ENCODE assay signal across 18 cellular contexts in the genomic region with DNA sequence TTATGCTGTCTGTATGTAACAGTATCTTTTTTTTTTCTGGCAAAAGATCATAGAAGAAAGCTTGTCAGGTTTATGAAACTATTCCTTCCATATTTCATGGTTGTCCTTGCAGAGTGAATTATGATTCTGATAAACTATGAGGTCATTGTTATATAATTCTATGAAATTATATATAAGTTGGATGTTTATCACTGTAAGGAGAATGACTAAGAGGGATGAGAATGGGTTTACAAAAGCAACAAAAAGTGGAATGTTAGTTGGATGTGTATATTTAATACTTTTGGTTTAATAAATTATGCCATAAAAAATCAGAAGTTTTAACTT. TPM values are rescaled to one million over a fixed set of nuclear protein-coding genes. Genes with fewer than 3 reads are reported as not detected.
A peak's percentile ranks its signal among the peaks of the same experiment; 100 is the strongest.
DNase-seq lines count a peak whose midpoint lies in the region; ATAC-seq, FAIRE-seq and TF ChIP-seq lines count a peak whose summit lies in the region.
"Had no signal": no experiment of that assay in that cellular context is flagged by ENCODE, and none has a peak within 500 bp of the region (broad histone marks: within the 10 kb centered on the region; RNA-seq: fewer than 3 reads in every experiment).

No MANE protein-coding gene starts in this region.

- RAD21 ChIA-PET in GM12878 (lab: Charles Lee; ENCODE audit: unreplicated experiment), result no interaction called here

- H3K9me3 ChIP-seq in IMR-90 (ENCODE audit: control insufficient read depth, insufficient read depth, low read length), result no peaks in the 10 kb centered on the region
- no peaks in the 10 kb centered on the region for H3K9me3 ChIP-seq in GM12878 (replicated peaks; ENCODE audit: control insufficient read depth, insufficient read depth, low read length)
- H3K9me3 ChIP-seq: SJCRH30 had no signal

- peaks cover 7% of the 10 kb centered on the region for H3K9me1 ChIP-seq in IMR-90 (ENCODE audit: insufficient read depth, low read length)

- H3K79me2 ChIP-seq in GM12878 (ENCODE audit: control insufficient read depth, insufficient read depth, low read length), result peaks cover 65% of the 10 kb centered on the region

- H3K14ac ChIP-seq in IMR-90 (replicated peaks; ENCODE audit: low read depth, low read length), result no peak overlapping the region

- dilution Hi-C loops in IMR-90 (cut with HindIII; ENCODE audit: low sequenced_read_pairs, unreplicated experiment), result no loop called here

- H2BK5ac ChIP-seq in IMR-90 (ENCODE audit: low read depth, low read length, poor library complexity, severe bottlenecking), result no peak overlapping the region

- H2AK9ac ChIP-seq in IMR-90 (replicated peaks; ENCODE audit: low read depth, low read length, poor library complexity), result no peak overlapping the region

- TF ChIP-seq POLR2A in IMR-90 (IDR thresholded peaks at IDR 0.05; ENCODE audit: low read depth, low read length) (no peak), GM12878 (IDR thresholded peaks at IDR 0.05; ENCODE audit: low read depth, low read length) (no peak)

- H3K4me3 ChIP-seq in IMR-90 (ENCODE audit: insufficient read depth, low read depth, low read length) (no peak overlapping the region), GM12878 (no peak overlapping the region), fibroblast of the aortic adventitia (ENCODE audit: low read depth, low read length) (no peak overlapping the region)
- H3K4me3 ChIP-seq: PC-9, SJCRH30 had no signal

- no peak overlapping the region for H4K91ac ChIP-seq in IMR-90 (ENCODE audit: insufficient read depth, low read depth, low read length)

- H4K5ac ChIP-seq in IMR-90 (ENCODE audit: low read depth, low read length), result no peak overlapping the region

- in situ Hi-C loops in IMR-90 (cut with MboI; ENCODE audit: low sequenced_read_pairs) (no loop called here), GM12878 (cut with MboI) (no loop called here)

- no peak overlapping the region for H3K23ac ChIP-seq in IMR-90 (ENCODE audit: low read depth, low read length)

- H3K27me3 ChIP-seq in IMR-90 (ENCODE audit: control insufficient read depth, insufficient read depth, low read length) (no peaks in the 10 kb centered on the region), GM12878 (replicated peaks in 1 of 2; ENCODE audit: control insufficient read depth in 2 of 2, insufficient read depth in 2 of 2, low read length in 1 of 2) (no peaks in the 10 kb centered on the region)
- H3K27me3 ChIP-seq: SJCRH30 had no signal

- POLR2A ChIA-PET in IMR-90 (lab: Charles Lee; ENCODE audit: unreplicated experiment), result interaction anchor here (0.6 kb wide), 1 partner anchor 10 kb away, joined by 5 read pairs; no protein-coding TSS in a partner anchor
- POLR2A ChIA-PET in GM12878 (lab: Charles Lee), result no interaction called here

- CTCF ChIA-PET in IMR-90 (lab: Yijun Ruan, JAX), result no interaction called here
- CTCF ChIA-PET in GM12878 (lab: Yijun Ruan, JAX), result interaction anchor here (0.6 to 1.3 kb wide), 3 partner anchors 11 to 14 kb away, joined by 3 to 4 read pairs (median 3); no protein-coding TSS in a partner anchor

- peaks cover 17 to 44% of the 10 kb centered on the region in 2 experiments for H3K79me1 ChIP-seq in IMR-90 (ENCODE audit: low read depth in 1 of 2, low read length in 2 of 2)

- H2BK15ac ChIP-seq in IMR-90 (ENCODE audit: low read depth, low read length), result no peak overlapping the region

- H3K27ac ChIP-seq in IMR-90 (ENCODE audit: insufficient read depth, low read length) (no peak overlapping the region), GM12878 (ENCODE audit: control insufficient read depth, insufficient read depth) (no peak overlapping the region)
- H3K27ac ChIP-seq: PC-9, SJCRH30 had no signal

- H2AFZ ChIP-seq in IMR-90 (replicated peaks; ENCODE audit: low read length, poor library complexity), result no peak overlapping the region
- H2AFZ ChIP-seq in GM12878 (ENCODE audit: control insufficient read depth, low read depth, low read length), result no peak overlapping the region
- H2AFZ ChIP-seq: PC-9 had no signal

- H3K4me2 ChIP-seq in IMR-90 (ENCODE audit: low read depth, low read length) (no peak overlapping the region), GM12878 (ENCODE audit: control insufficient read depth, insufficient read depth) (no peak overlapping the region)
- H3K4me2 ChIP-seq: PC-9 had no signal

- DNase-seq in EH (ENCODE audit: low read depth) (peak; percentile 17), IMR-90 (peak; percentile 37), GM12878 (ENCODE audit: low read depth, low spot score) (no peak), fibroblast of the aortic adventitia (ENCODE audit: low read depth) (peak; percentile 20), SW 1271 (lab: John Stamatoyannopoulos, UW) (no peak)
- no peak for DNase-seq in central memory CD4-positive, alpha-beta T cell
- DNase-seq: Calu3; CD4-positive, alpha-beta memory T cell; GDM1; HFFc6; KBM-7; NCI-H1436; NCI-H446 treated with DMSO at 0.1 percent for 48 hours; NCI-H748 treated with DMSO at 0.1 percent for 48 hours; PC-9; SJCRH30 had no signal

- TF ChIP-seq RAD21 in IMR-90 (IDR thresholded peaks at IDR 0.05; ENCODE audit: low read length) (no peak), GM12878 (IDR thresholded peaks at IDR 0.05; ENCODE audit: insufficient read depth, low read depth, low read length) (no peak)

- SMC1A ChIA-PET in GM12878 (lab: Charles Lee; ENCODE audit: uncharacterized antibody, unreplicated experiment), result interaction anchor here (0.6 to 1.5 kb wide), 5 partner anchors 12 to 46 kb away, joined by 3 to 5 read pairs (median 3); no protein-coding TSS in a partner anchor

- H4K20me1 ChIP-seq in IMR-90 (ENCODE audit: insufficient read depth, low read length), result peaks cover 9% of the 10 kb centered on the region; the same call in 1 of the 2 replicates
- no peaks in the 10 kb centered on the region; the same call in 1 of the 2 replicates for H4K20me1 ChIP-seq in GM12878 (ENCODE audit: control insufficient read depth, insufficient read depth)

- H3K18ac ChIP-seq in IMR-90 (ENCODE audit: low read depth, low read length), result no peak overlapping the region

- TF ChIP-seq CTCF in IMR-90 (conservative IDR thresholded peaks at IDR 0.05; ENCODE audit: low read depth, low read length) (no peak), GM12878 (IDR thresholded peaks at IDR 0.05 in 2 of 3, conservative IDR thresholded peaks at IDR 0.05 in 1 of 3; ENCODE audit: control insufficient read depth in 2 of 3, extremely low read depth in 1 of 3, insufficient read depth in 1 of 3, low read depth in 3 of 3, low read length in 3 of 3) (no peak), fibroblast of the aortic adventitia (IDR thresholded peaks at IDR 0.05; ENCODE audit: insufficient read depth, low read length) (no peak)

- H3K9ac ChIP-seq in IMR-90 (ENCODE audit: low read depth, low read length) (no peak overlapping the region), GM12878 (ENCODE audit: control insufficient read depth, insufficient read depth, low read length) (no peak overlapping the region)

- no peak for FAIRE-seq in GM12878 (lab: Jason Lieb, UNC)

- H3K36me3 ChIP-seq in IMR-90 (ENCODE audit: control insufficient read depth, insufficient read depth, low read length), result no peaks in the 10 kb centered on the region
- H3K36me3 ChIP-seq in GM12878 (ENCODE audit: control insufficient read depth in 2 of 2, insufficient read depth in 2 of 2, low read length in 1 of 2), result no peaks in the 10 kb centered on the region
- H3K36me3 ChIP-seq: SJCRH30 had no signal

- no peak for TF ChIP-seq EP300 in GM12878 (IDR thresholded peaks at IDR 0.05; ENCODE audit: borderline replicate concordance in 1 of 2, control insufficient read depth in 1 of 2, low read depth in 2 of 2, low read length in 2 of 2)

- H4K8ac ChIP-seq in IMR-90 (ENCODE audit: low read depth in 2 of 2, low read length in 2 of 2), result no peak overlapping the region

- H2AK5ac ChIP-seq in IMR-90 (ENCODE audit: low read depth, low read length), result peak overlapping the region; percentile 52; the same call in 1 of the 2 replicates

- no peak overlapping the region for H3K4ac ChIP-seq in IMR-90 (ENCODE audit: low read depth, low read length)

- ATAC-seq in IMR-90 (ENCODE audit: low read depth) (peak; percentile 40; the same call in 1 of the 2 replicates), GM12878 (no peak), HG02763 (IDR thresholded peaks at IDR 0.05; ENCODE audit: unreplicated experiment) (no peak), HG03342 (IDR thresholded peaks at IDR 0.05; ENCODE audit: unreplicated experiment) (no peak)

- no peak overlapping the region for H2BK120ac ChIP-seq in IMR-90 (ENCODE audit: low read depth, low read length)

- BruUV-seq in IMR-90 (replicated peaks; lab: Mats Ljungman, UMichigan) (no TSS peak), GM12878 (replicated peaks; lab: Mats Ljungman, UMichigan) (no TSS peak)

- H3K4me1 ChIP-seq in IMR-90 (ENCODE audit: control insufficient read depth, insufficient read depth, low read length) (peaks cover 8% of the 10 kb centered on the region), GM12878 (ENCODE audit: control insufficient read depth, insufficient read depth, low read length) (peaks cover 23% of the 10 kb centered on the region)

- no peak overlapping the region for H3K56ac ChIP-seq in IMR-90 (ENCODE audit: extremely low read depth, insufficient read depth, low read length)

- 0 out of 2 replicates have a peak overlapping the region, but pooled peaks have one; percentile 38 for H2BK20ac ChIP-seq in IMR-90 (ENCODE audit: low read depth, low read length)

- intact Hi-C loops in IMR-90 (cut with micrococcal nuclease) (no loop called here), GM12878 (cut with micrococcal nuclease; ENCODE audit: unreplicated experiment) (no loop called here)

RNA-seq across cellular contexts. Expression of a gene that starts 43.1 kb away (rescaled TPM):
- total RNA-seq in IMR-90 (2012; rRNA removed) (109 and 126 TPM in 2 replicates), GM12878 (2014; rRNA removed) (3.7 and 5.6 TPM in 2 replicates), GM12878 (2014; rRNA removed; fragmentation: Illumina TruSeq; extraction: Trizol) (3.9 and 4.3 TPM in 2 replicates), GM12878 (2021) (2.6 TPM in 2 replicates), fibroblast of the aortic adventitia (ENCODE audit: low replicate concordance) (25.7 and 44.0 TPM in 2 replicates)
- polyA plus RNA-seq in IMR-90 (2012; rRNA removed) (25.6 and 27.6 TPM in 2 replicates), GM12878 (2011; rRNA removed) (23.7 and 24.0 TPM in 2 replicates), GM12878 (2014; fragmentation: Illumina TruSeq; extraction: Trizol) (3.9 and 4.0 TPM in 2 replicates), GM12878 (2014; fragmentation: Nextera tagmentation; extraction: Ambion mirVana) (under 1 TPM; 0.31 to 0.44 TPM), GM12878 (2014; rRNA removed) (2.0 and 3.2 TPM in 2 replicates), GM12878 (2016; fragmentation: Nextera tagmentation; extraction: Ambion mirVana) (under 1 TPM; 0.54 to 0.67 TPM)
- 7.5 and 8.0 TPM in 2 replicates for polyA plus RNA-seq in IMR-90 (2012; cell fraction: cytosol; rRNA removed)
- polyA plus RNA-seq in IMR-90 (2012; cell fraction: nucleus; rRNA removed; ENCODE audit: low replicate concordance), result 19.5 and 127 TPM in 2 replicates
- total RNA-seq in GM12878 (2013; cell fraction: nucleolus; rRNA removed), result 63.3 and 67.6 TPM in 2 replicates
- polyA plus RNA-seq in GM12878 (2011; ENCODE audit: low read depth), result 18.5 TPM
- polyA plus RNA-seq in GM12878 (2011; cell fraction: cytosol; rRNA removed), result 14.8 and 17.0 TPM in 2 replicates
- polyA plus RNA-seq in GM12878 (2011; cell fraction: nucleus; rRNA removed), result 22.8 and 28.1 TPM in 2 replicates
- 21.3 and 22.6 TPM in 2 replicates for polyA plus RNA-seq in GM12878 (2012)
- 51.5 and 62.2 TPM in 2 replicates for polyA minus RNA-seq in GM12878 (2011; rRNA and poly(A)+ RNA removed)
- polyA minus RNA-seq in GM12878 (2011; cell fraction: cytosol; rRNA and poly(A)+ RNA removed), result 9.5 and 12.0 TPM in 2 replicates
- 30.8 and 41.6 TPM in 2 replicates for polyA minus RNA-seq in GM12878 (2011; cell fraction: nucleus; rRNA and poly(A)+ RNA removed)

Comparison
In these comparisons a context has a peak if more than half of its experiments do, and no peak if none do; other contexts are left out.
1. DNase-seq: peak in EH (single experiment), IMR-90 (single experiment) and fibroblast of the aortic adventitia (single experiment); none in GM12878 (single experiment), SW 1271 (0 of 2) and central memory CD4-positive, alpha-beta T cell (single experiment).